In the genomic region with DNA sequence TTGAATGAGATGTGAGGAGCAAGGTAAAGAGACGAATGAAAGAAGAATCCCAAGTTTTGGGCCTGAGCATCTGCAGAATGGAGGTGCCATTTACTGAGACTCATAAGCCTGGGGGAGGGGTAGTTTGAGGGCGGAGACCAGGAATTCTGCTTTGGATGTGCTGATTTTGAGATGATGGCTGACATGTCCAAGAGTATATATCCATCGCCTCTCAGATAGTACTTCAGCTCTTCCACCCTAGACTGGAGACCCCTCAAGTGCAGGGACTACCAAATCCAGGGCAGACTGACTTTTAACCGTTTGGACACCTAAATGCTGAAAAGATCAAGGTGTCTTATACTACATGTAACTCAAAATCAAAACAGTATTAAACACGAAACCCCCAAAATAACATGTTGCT, we compare ENCODE assay signal across 12 cellular contexts. TPM values are rescaled to one million over a fixed set of nuclear protein-coding genes. Genes with fewer than 3 reads are reported as not detected.
DNase-seq lines count a peak whose midpoint lies in the region; ATAC-seq and TF ChIP-seq lines count a peak whose summit lies in the region.
"Had no signal": no experiment of that assay in that cellular context is flagged by ENCODE, and none has a peak within 500 bp of the region (broad histone marks: within the 10 kb centered on the region; RNA-seq: fewer than 3 reads in every experiment).

No MANE protein-coding gene starts in this region.

- peaks cover 2% of the 10 kb centered on the region for H3K27me3 Mint-ChIP-seq in activated CD4-positive, alpha-beta T cell treated with anti-CD3 and anti-CD28 coated beads, Interleukin-2, amount 10 ng/mL, durations not matched to agents 7 days and 5 days
- peaks cover 7% of the 10 kb centered on the region for H3K27me3 Mint-ChIP-seq in activated naive CD8-positive, alpha-beta T cell treated with anti-CD3 and anti-CD28 coated beads, Interleukin-2, amount 50 U/mL, for 24 hours
- peaks cover 12% of the 10 kb centered on the region for H3K27me3 Mint-ChIP-seq in nephron progenitor cell (ENCODE audit: low read depth, poor library complexity)

- POLR2A ChIA-PET in activated CD4-positive, alpha-beta T cell treated with anti-CD3 and anti-CD28 coated beads, Interleukin-2, amount 10 ng/mL, durations not matched to agents 7 days and 5 days (lab: Charles Lee) = interaction anchor here (1.9 kb wide), 1 partner anchor 12 kb away, joined by 9 read pairs; a partner anchor contains a TSS

- H3K9me3 ChIP-seq in HUES64 (ENCODE audit: insufficient read depth, low read depth, low read length) = no peaks in the 10 kb centered on the region

- peak overlapping the region; percentile 64; the same call in 1 of the 2 replicates for H3K4me3 ChIP-seq in HUES64 (ENCODE audit: low read length)

- H3K4me1 Mint-ChIP-seq in activated CD4-positive, alpha-beta T cell treated with anti-CD3 and anti-CD28 coated beads, Interleukin-2, amount 10 ng/mL, durations not matched to agents 7 days and 5 days = peaks cover 31% of the 10 kb centered on the region
- H3K4me1 Mint-ChIP-seq in activated naive CD8-positive, alpha-beta T cell treated with anti-CD3 and anti-CD28 coated beads, Interleukin-2, amount 50 U/mL, for 24 hours = peaks cover 25% of the 10 kb centered on the region
- peaks cover 29% of the 10 kb centered on the region for H3K4me1 Mint-ChIP-seq in nephron progenitor cell

- peaks cover 11% of the 10 kb centered on the region for H3K36me3 Mint-ChIP-seq in activated CD4-positive, alpha-beta T cell treated with anti-CD3 and anti-CD28 coated beads, Interleukin-2, amount 10 ng/mL, durations not matched to agents 7 days and 5 days (ENCODE audit: low read depth)
- H3K36me3 Mint-ChIP-seq in activated naive CD8-positive, alpha-beta T cell treated with anti-CD3 and anti-CD28 coated beads, Interleukin-2, amount 50 U/mL, for 24 hours (ENCODE audit: low read depth) = peaks cover 12% of the 10 kb centered on the region
- H3K36me3 Mint-ChIP-seq in nephron progenitor cell (ENCODE audit: low read depth) = peaks cover 10% of the 10 kb centered on the region

- H3K9me3 Mint-ChIP-seq in activated CD4-positive, alpha-beta T cell treated with anti-CD3 and anti-CD28 coated beads, Interleukin-2, amount 10 ng/mL, durations not matched to agents 7 days and 5 days = no peaks in the 10 kb centered on the region
- H3K9me3 Mint-ChIP-seq in activated naive CD8-positive, alpha-beta T cell treated with anti-CD3 and anti-CD28 coated beads, Interleukin-2, amount 50 U/mL, for 24 hours = no peaks in the 10 kb centered on the region
- no peaks in the 10 kb centered on the region for H3K9me3 Mint-ChIP-seq in nephron progenitor cell
- H3K9me3 Mint-ChIP-seq: H9 had no signal

- no peak for ATAC-seq in activated naive CD8-positive, alpha-beta T cell treated with anti-CD3 and anti-CD28 coated beads, Interleukin-2, amount 50 U/mL, for 24 hours
- no peak for ATAC-seq in HG02840 (IDR thresholded peaks at IDR 0.05; ENCODE audit: low FRiP score, unreplicated experiment)
- no peak for ATAC-seq in GM21515 (IDR thresholded peaks at IDR 0.05; ENCODE audit: unreplicated experiment)
- ATAC-seq: foreskin keratinocyte had no signal

- peak overlapping the region; percentile 95 for H3K27ac Mint-ChIP-seq in activated CD4-positive, alpha-beta T cell treated with anti-CD3 and anti-CD28 coated beads, Interleukin-2, amount 10 ng/mL, durations not matched to agents 7 days and 5 days
- peak overlapping the region; percentile 87 for H3K27ac Mint-ChIP-seq in activated naive CD8-positive, alpha-beta T cell treated with anti-CD3 and anti-CD28 coated beads, Interleukin-2, amount 50 U/mL, for 24 hours
- no peak overlapping the region for H3K27ac Mint-ChIP-seq in nephron progenitor cell

- H3K36me3 ChIP-seq in HUES64 (ENCODE audit: insufficient read depth, low read length) = peaks cover 11% of the 10 kb centered on the region; the same call in 1 of the 2 replicates

- TF ChIP-seq CTCF in nephron progenitor cell (IDR thresholded peaks at IDR 0.05) = no peak

- DNase-seq in activated CD4-positive, alpha-beta T cell treated with anti-CD3 and anti-CD28 coated beads, Interleukin-2, amount 10 ng/mL, durations not matched to agents 7 days and 5 days = no peak
- DNase-seq in activated CD4-positive, alpha-beta T cell treated with anti-CD3 and anti-CD28 coated beads for 4 hours = no peak
- DNase-seq in activated naive CD8-positive, alpha-beta T cell treated with anti-CD3 and anti-CD28 coated beads, Interleukin-2, amount 50 U/mL, for 24 hours = no peak
- DNase-seq in nephron progenitor cell = no peak
- no peak for DNase-seq in pons (ENCODE audit: low spot score)
- DNase-seq: foreskin keratinocyte; NCI-H446; stimulated activated CD4-positive, alpha-beta T cell treated with anti-CD3 and anti-CD28 coated beads, Interleukin-2, amount 100 ng/mL, for 24 hours had no signal

- CTCF ChIA-PET in activated CD4-positive, alpha-beta T cell treated with anti-CD3 and anti-CD28 coated beads, Interleukin-2, amount 10 ng/mL, durations not matched to agents 7 days and 5 days (lab: Charles Lee) = interaction anchor here (1.0 to 13.4 kb wide), 2 partner anchors 12 to 18 kb away, joined by 3 to 213 read pairs; a partner anchor contains a TSS

- H3K9ac ChIP-seq in HUES64 (ENCODE audit: low read depth, low read length) = no peak overlapping the region

- H3K27ac ChIP-seq in HUES64 (ENCODE audit: low read depth, low read length) = no peak overlapping the region

- H3K4me1 ChIP-seq in HUES64 (ENCODE audit: insufficient read depth, low read length) = no peaks in the 10 kb centered on the region
- H3K4me1 ChIP-seq: foreskin keratinocyte had no signal

- peaks cover 6% of the 10 kb centered on the region; the same call in 1 of the 2 replicates for H3K27me3 ChIP-seq in HUES64 (ENCODE audit: insufficient read depth, low read length)
- H3K27me3 ChIP-seq: foreskin keratinocyte had no signal

- WGBS in HUES64 = 90% methylated on average over 5 of the region's 5 CpGs

- peak overlapping the region; percentile 89 for H3K4me3 Mint-ChIP-seq in activated CD4-positive, alpha-beta T cell treated with anti-CD3 and anti-CD28 coated beads, Interleukin-2, amount 10 ng/mL, durations not matched to agents 7 days and 5 days
- H3K4me3 Mint-ChIP-seq in activated naive CD8-positive, alpha-beta T cell treated with anti-CD3 and anti-CD28 coated beads, Interleukin-2, amount 50 U/mL, for 24 hours = peak overlapping the region; percentile 21
- H3K4me3 Mint-ChIP-seq in nephron progenitor cell = peak overlapping the region; percentile 86

RNA-seq across cellular contexts. Expression of a gene that starts 1.3 kb away (rescaled TPM):
- total RNA-seq in activated CD4-positive, alpha-beta T cell treated with anti-CD3 and anti-CD28 coated beads, Interleukin-2, amount 10 ng/mL, durations not matched to agents 7 days and 5 days = 10 to 100 TPM; 39.7 to 59.4 TPM
- 31.3 TPM for polyA plus RNA-seq in HUES64 (2013, experiment 1 of 2)
- polyA plus RNA-seq in HUES64 (2013, experiment 2 of 2) = 27.8 TPM

RNA-seq across cellular contexts. Expression of a gene that starts 8.2 kb away (rescaled TPM):
- under 1 TPM; 0.42 to 0.97 TPM for total RNA-seq in activated CD4-positive, alpha-beta T cell treated with anti-CD3 and anti-CD28 coated beads, Interleukin-2, amount 10 ng/mL, durations not matched to agents 7 days and 5 days
- polyA plus RNA-seq in HUES64 (2013, experiment 1 of 2) = 0.15 TPM
- not detected for polyA plus RNA-seq in HUES64 (2013, experiment 2 of 2)

RNA-seq across cellular contexts. Expression of a gene that starts 11.0 kb away (rescaled TPM):
- 10 to 100 TPM; 30.3 to 39.9 TPM for total RNA-seq in activated CD4-positive, alpha-beta T cell treated with anti-CD3 and anti-CD28 coated beads, Interleukin-2, amount 10 ng/mL, durations not matched to agents 7 days and 5 days
- 18.9 TPM for polyA plus RNA-seq in HUES64 (2013, experiment 1 of 2)
- polyA plus RNA-seq in HUES64 (2013, experiment 2 of 2) = 16.9 TPM

RNA-seq across cellular contexts. Expression of a gene that starts 25.0 kb away (rescaled TPM):
- total RNA-seq in activated CD4-positive, alpha-beta T cell treated with anti-CD3 and anti-CD28 coated beads, Interleukin-2, amount 10 ng/mL, durations not matched to agents 7 days and 5 days = 10 to 100 TPM; 75.9 to 82.7 TPM
- 32.8 TPM for polyA plus RNA-seq in HUES64 (2013, experiment 1 of 2)
- polyA plus RNA-seq in HUES64 (2013, experiment 2 of 2) = 31.8 TPM

Comparison
In these comparisons a context has a peak if more than half of its experiments do, and no peak if none do; other contexts are left out.
1. H3K4me3 Mint-ChIP-seq: peak in every context shown above with its lines; median percentile 89 in activated CD4-positive, alpha-beta T cell treated with anti-CD3 and anti-CD28 coated beads, Interleukin-2, amount 10 ng/mL, durations not matched to agents 7 days and 5 days; 86 in nephron progenitor cell; 21 in activated naive CD8-positive, alpha-beta T cell treated with anti-CD3 and anti-CD28 coated beads, Interleukin-2, amount 50 U/mL, for 24 hours.